Comparison of ENCODE assay signal across 20 cellular contexts in the genomic region with DNA sequence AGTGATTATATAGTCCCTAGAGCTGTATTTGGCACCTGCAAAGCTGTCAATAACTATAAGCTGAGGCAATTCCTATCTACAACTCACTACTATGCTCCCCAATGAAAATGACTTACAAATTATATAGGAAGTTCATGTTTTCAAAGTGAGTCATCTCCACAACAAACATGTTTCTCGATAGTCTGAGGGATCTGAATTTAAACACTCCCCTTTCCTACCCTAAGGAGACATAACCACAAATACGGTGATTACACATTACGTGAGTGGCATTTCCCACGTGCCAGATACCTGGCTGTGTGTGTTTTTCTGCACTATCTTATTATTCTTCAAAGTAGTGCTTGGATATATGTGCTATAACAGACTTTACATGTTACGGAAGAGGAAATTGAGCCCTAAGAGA.
A peak's percentile ranks its signal among the peaks of the same experiment; 100 is the strongest.
DNase-seq lines count a peak whose midpoint lies in the region; ATAC-seq, FAIRE-seq and TF ChIP-seq lines count a peak whose summit lies in the region.
"Had no signal": no experiment of that assay in that cellular context is flagged by ENCODE, and none has a peak within 500 bp of the region (broad histone marks: within the 10 kb centered on the region; RNA-seq: fewer than 3 reads in every experiment).

No MANE protein-coding gene starts in this region.

- H3K27me3 ChIP-seq in HUES6 (ENCODE audit: control insufficient read depth, insufficient read depth, low read length) (no peaks in the 10 kb centered on the region), astrocyte (ENCODE audit: insufficient read depth, low read length) (no peaks in the 10 kb centered on the region), thyroid gland (no peaks in the 10 kb centered on the region)
- H3K27me3 ChIP-seq: BLaER1, hepatocyte, ovary had no signal

- DNase-seq in Calu3 (peak; percentile 9), astrocyte (ENCODE audit: low read depth) (peak; percentile 55), iris pigment epithelial cell (ENCODE audit: low read depth) (peak; percentile 77), thyroid gland (no peak), KBM-7 (no peak)
- no peak for DNase-seq in activated T-cell treated with anti-CD3 and anti-CD28 coated beads, Interleukin-2, amount 50 U/mL, for 24 hours
- DNase-seq: amniotic stem cell; effector CD4-positive, alpha-beta T cell; NCI-H1048; NCI-H524 treated with DMSO at 0.1 percent for 48 hours; ovary; stimulated activated CD4-positive, alpha-beta T cell treated with anti-CD3 and anti-CD28 coated beads, Interleukin-2, amount 100 ng/mL, for 24 hours; WERI-Rb-1 had no signal

- H4K20me1 ChIP-seq in astrocyte (ENCODE audit: insufficient read depth, low read length) = peaks cover 70% of the 10 kb centered on the region
- H4K20me1 ChIP-seq: BLaER1 had no signal

- BruUV-seq in Calu3 (replicated peaks; lab: Mats Ljungman, UMichigan) = no TSS peak

- H3K27ac ChIP-seq in HUES6 (ENCODE audit: low read depth, low read length) (peak overlapping the region; percentile 25; the same call in 1 of the 2 replicates), astrocyte (ENCODE audit: low read depth, low read length) (no peak overlapping the region), thyroid gland (no peak overlapping the region)
- H3K27ac ChIP-seq: BLaER1, hepatocyte, ovary, WERI-Rb-1 had no signal

- FAIRE-seq in astrocyte (lab: Jason Lieb, UNC) = no peak
- FAIRE-seq: G401.6 had no signal

- H3K79me2 ChIP-seq in astrocyte (ENCODE audit: insufficient read depth, low read length) = peaks cover 15% of the 10 kb centered on the region
- H3K79me2 ChIP-seq: hepatocyte had no signal

- no peak for ATAC-seq in HG03097 (IDR thresholded peaks at IDR 0.05; ENCODE audit: low FRiP score, unreplicated experiment)
- ATAC-seq: stimulated activated memory B cell treated with anti-CD40 and anti-IgM and Interleukin-4, amounts not matched to agents 10 μg/mL and 1 μg/mL and 100 μg/mL, for 72 hours had no signal

- H2AFZ ChIP-seq in astrocyte (ENCODE audit: low read depth, low read length) = no peak overlapping the region
- H2AFZ ChIP-seq: hepatocyte had no signal

- TF ChIP-seq CTCF in Calu3 (IDR thresholded peaks at IDR 0.05; ENCODE audit: unreplicated experiment) = no peak
- TF ChIP-seq CTCF in astrocyte (IDR thresholded peaks at IDR 0.05; ENCODE audit: insufficient read depth, low read depth, low read length) = no peak
- TF ChIP-seq CTCF in thyroid gland (IDR thresholded peaks at IDR 0.05) = no peak

- H3K9me3 Mint-ChIP-seq in Calu3 (ENCODE audit: low read depth, unreplicated experiment) (no peaks in the 10 kb centered on the region), astrocyte (ENCODE audit: unreplicated experiment) (no peaks in the 10 kb centered on the region)
- no peaks in the 10 kb centered on the region for H3K9me3 Mint-ChIP-seq in activated T-cell treated with anti-CD3 and anti-CD28 coated beads, Interleukin-2, amount 50 U/mL, for 24 hours
- H3K9me3 Mint-ChIP-seq: stimulated activated memory B cell treated with anti-CD40 and anti-IgM and Interleukin-4, amounts not matched to agents 10 μg/mL and 1 μg/mL and 100 μg/mL, for 72 hours had no signal

- intact Hi-C loops in Calu3 (cut with micrococcal nuclease; ENCODE audit: unreplicated experiment) = no loop called here
- intact Hi-C loops in thyroid gland (cut with DNase I) = no loop called here

- H3K9me3 ChIP-seq in HUES6 (ENCODE audit: control insufficient read depth, insufficient read depth, low read depth, low read length) (no peaks in the 10 kb centered on the region), astrocyte (ENCODE audit: insufficient read depth, low read depth, low read length) (no peaks in the 10 kb centered on the region), thyroid gland (no peaks in the 10 kb centered on the region)
- H3K9me3 ChIP-seq: BLaER1, ovary had no signal

- H3K27me3 Mint-ChIP-seq in Calu3 (ENCODE audit: unreplicated experiment) = no peaks in the 10 kb centered on the region
- H3K27me3 Mint-ChIP-seq in astrocyte (ENCODE audit: low read depth, unreplicated experiment) = no peaks in the 10 kb centered on the region
- no peaks in the 10 kb centered on the region for H3K27me3 Mint-ChIP-seq in activated T-cell treated with anti-CD3 and anti-CD28 coated beads, Interleukin-2, amount 50 U/mL, for 24 hours
- H3K27me3 Mint-ChIP-seq: stimulated activated memory B cell treated with anti-CD40 and anti-IgM and Interleukin-4, amounts not matched to agents 10 μg/mL and 1 μg/mL and 100 μg/mL, for 72 hours had no signal

- in situ Hi-C loops in KBM-7 (cut with MboI; ENCODE audit: low pct_unique_long_range_greater_than_20kb, low sequenced_read_pairs) = no loop called here

- no peak for TF ChIP-seq POLR2A in thyroid gland (IDR thresholded peaks at IDR 0.05)

- H3K9ac ChIP-seq in HUES6 (ENCODE audit: low read length) (no peak overlapping the region), astrocyte (ENCODE audit: low read length) (no peak overlapping the region)
- H3K9ac ChIP-seq: BLaER1 had no signal

- H3K4me1 Mint-ChIP-seq in Calu3 (ENCODE audit: low read depth, unreplicated experiment) = peaks cover 16% of the 10 kb centered on the region
- H3K4me1 Mint-ChIP-seq in astrocyte (ENCODE audit: low read depth, unreplicated experiment) = peaks cover 12% of the 10 kb centered on the region
- H3K4me1 Mint-ChIP-seq in activated T-cell treated with anti-CD3 and anti-CD28 coated beads, Interleukin-2, amount 50 U/mL, for 24 hours (ENCODE audit: low read depth) = peaks cover 21% of the 10 kb centered on the region

- H3K27ac Mint-ChIP-seq in Calu3 (ENCODE audit: unreplicated experiment) (peak overlapping the region; percentile 6), astrocyte (ENCODE audit: unreplicated experiment) (no peak overlapping the region)
- no peak overlapping the region for H3K27ac Mint-ChIP-seq in activated T-cell treated with anti-CD3 and anti-CD28 coated beads, Interleukin-2, amount 50 U/mL, for 24 hours
- H3K27ac Mint-ChIP-seq: stimulated activated memory B cell treated with anti-CD40 and anti-IgM and Interleukin-4, amounts not matched to agents 10 μg/mL and 1 μg/mL and 100 μg/mL, for 72 hours had no signal

- H3K4me1 ChIP-seq in HUES6 (ENCODE audit: control insufficient read depth, insufficient read depth, low read length) (peaks cover 20% of the 10 kb centered on the region), astrocyte (ENCODE audit: insufficient read depth, low read length) (peaks cover 16% of the 10 kb centered on the region), thyroid gland (no peaks in the 10 kb centered on the region)

- H3K36me3 Mint-ChIP-seq in Calu3 (ENCODE audit: insufficient read depth, unreplicated experiment) = no peaks in the 10 kb centered on the region
- no peaks in the 10 kb centered on the region for H3K36me3 Mint-ChIP-seq in astrocyte (ENCODE audit: low read depth, unreplicated experiment)
- peaks cover 6% of the 10 kb centered on the region for H3K36me3 Mint-ChIP-seq in activated T-cell treated with anti-CD3 and anti-CD28 coated beads, Interleukin-2, amount 50 U/mL, for 24 hours (ENCODE audit: low read depth)

- no peaks in the 10 kb centered on the region for H3K36me3 ChIP-seq in HUES6 (ENCODE audit: control insufficient read depth, insufficient read depth, low read length)
- no peaks in the 10 kb centered on the region for H3K36me3 ChIP-seq in astrocyte (ENCODE audit: insufficient read depth, low read length)
- H3K36me3 ChIP-seq in thyroid gland = no peaks in the 10 kb centered on the region
- H3K36me3 ChIP-seq: BLaER1, ovary, WERI-Rb-1 had no signal

- CTCF ChIA-PET in Calu3 (lab: Charles Lee) = no interaction called here

- peak overlapping the region; percentile 45 for H3K4me2 ChIP-seq in astrocyte (ENCODE audit: low read length)
- H3K4me2 ChIP-seq: BLaER1, hepatocyte had no signal

- WGBS in thyroid gland, 2 donors = 93 to 94% methylated on average over 5 of the region's 5 CpGs

- no peak overlapping the region for H3K4me3 ChIP-seq in HUES6 (ENCODE audit: low read depth, low read length)
- H3K4me3 ChIP-seq in astrocyte (ENCODE audit: insufficient read depth, low read depth, low read length) = no peak overlapping the region
- H3K4me3 ChIP-seq in thyroid gland (replicated peaks in 1 of 3) = no peak overlapping the region
- H3K4me3 ChIP-seq: BLaER1, hepatocyte, lung, ovary had no signal

- H3K4me3 Mint-ChIP-seq in Calu3 (ENCODE audit: low read depth, unreplicated experiment) = peak overlapping the region; percentile 33
- H3K4me3 Mint-ChIP-seq in astrocyte (ENCODE audit: unreplicated experiment) = no peak overlapping the region
- H3K4me3 Mint-ChIP-seq in activated T-cell treated with anti-CD3 and anti-CD28 coated beads, Interleukin-2, amount 50 U/mL, for 24 hours = no peak overlapping the region
- H3K4me3 Mint-ChIP-seq: stimulated activated memory B cell treated with anti-CD40 and anti-IgM and Interleukin-4, amounts not matched to agents 10 μg/mL and 1 μg/mL and 100 μg/mL, for 72 hours had no signal

Comparison
In these comparisons a context has a peak if more than half of its experiments do, and no peak if none do; other contexts are left out.
1. DNase-seq: peak in Calu3 (single experiment), astrocyte (single experiment) and iris pigment epithelial cell (single experiment); none in thyroid gland (0 of 2), KBM-7 (single experiment) and activated T-cell treated with anti-CD3 and anti-CD28 coated beads, Interleukin-2, amount 50 U/mL, for 24 hours (single experiment).